1 cellular context compared by ENCODE assay signal in the genomic region with DNA sequence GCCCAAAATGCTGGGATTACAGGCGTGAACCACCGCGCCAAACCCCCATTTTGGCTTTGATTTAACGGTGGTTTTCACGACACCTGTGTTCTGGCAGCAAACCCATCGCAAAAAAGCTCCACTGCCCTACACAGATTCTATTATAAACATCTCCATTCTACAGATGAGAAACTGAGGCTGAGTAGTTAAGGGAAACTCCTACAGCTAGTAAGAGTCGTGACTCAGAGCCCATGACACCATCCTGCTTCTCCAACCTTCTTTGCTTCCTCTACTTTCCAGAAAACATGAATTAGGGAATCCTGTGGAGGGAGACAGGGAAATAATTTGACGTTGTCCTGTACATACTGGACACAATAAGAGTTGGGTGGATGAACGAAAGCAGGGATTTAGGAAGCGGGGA.
TF ChIP-seq lines count a peak whose summit lies in the region.

No MANE protein-coding gene starts in this region.

TF ChIP-seq in HCT116, 20 proteins besides CTCF, POLR2A, EP300 and RAD21 (continued from another document):
- TF ChIP-seq, protein P1, sequence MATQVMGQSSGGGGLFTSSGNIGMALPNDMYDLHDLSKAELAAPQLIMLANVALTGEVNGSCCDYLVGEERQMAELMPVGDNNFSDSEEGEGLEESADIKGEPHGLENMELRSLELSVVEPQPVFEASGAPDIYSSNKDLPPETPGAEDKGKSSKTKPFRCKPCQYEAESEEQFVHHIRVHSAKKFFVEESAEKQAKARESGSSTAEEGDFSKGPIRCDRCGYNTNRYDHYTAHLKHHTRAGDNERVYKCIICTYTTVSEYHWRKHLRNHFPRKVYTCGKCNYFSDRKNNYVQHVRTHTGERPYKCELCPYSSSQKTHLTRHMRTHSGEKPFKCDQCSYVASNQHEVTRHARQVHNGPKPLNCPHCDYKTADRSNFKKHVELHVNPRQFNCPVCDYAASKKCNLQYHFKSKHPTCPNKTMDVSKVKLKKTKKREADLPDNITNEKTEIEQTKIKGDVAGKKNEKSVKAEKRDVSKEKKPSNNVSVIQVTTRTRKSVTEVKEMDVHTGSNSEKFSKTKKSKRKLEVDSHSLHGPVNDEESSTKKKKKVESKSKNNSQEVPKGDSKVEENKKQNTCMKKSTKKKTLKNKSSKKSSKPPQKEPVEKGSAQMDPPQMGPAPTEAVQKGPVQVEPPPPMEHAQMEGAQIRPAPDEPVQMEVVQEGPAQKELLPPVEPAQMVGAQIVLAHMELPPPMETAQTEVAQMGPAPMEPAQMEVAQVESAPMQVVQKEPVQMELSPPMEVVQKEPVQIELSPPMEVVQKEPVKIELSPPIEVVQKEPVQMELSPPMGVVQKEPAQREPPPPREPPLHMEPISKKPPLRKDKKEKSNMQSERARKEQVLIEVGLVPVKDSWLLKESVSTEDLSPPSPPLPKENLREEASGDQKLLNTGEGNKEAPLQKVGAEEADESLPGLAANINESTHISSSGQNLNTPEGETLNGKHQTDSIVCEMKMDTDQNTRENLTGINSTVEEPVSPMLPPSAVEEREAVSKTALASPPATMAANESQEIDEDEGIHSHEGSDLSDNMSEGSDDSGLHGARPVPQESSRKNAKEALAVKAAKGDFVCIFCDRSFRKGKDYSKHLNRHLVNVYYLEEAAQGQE (IDR thresholded peaks at IDR 0.05; ENCODE audit: low read depth): no peak
- TF ChIP-seq SRF (IDR thresholded peaks at IDR 0.05; ENCODE audit: low read depth) (no peak), ZNF274 (IDR thresholded peaks at IDR 0.05; ENCODE audit: low read depth, low read length) (no peak), JUND (IDR thresholded peaks at IDR 0.05) (no peak), MAX (IDR thresholded peaks at IDR 0.05) (no peak), TCF7L2 (IDR thresholded peaks at IDR 0.05; ENCODE audit: borderline replicate concordance, extremely low read depth, insufficient read depth, insufficient read length) (no peak), ELF1 (IDR thresholded peaks at IDR 0.05; ENCODE audit: borderline replicate concordance, low read depth) (no peak), CEBPB (IDR thresholded peaks at IDR 0.05; ENCODE audit: low read depth) (no peak), SIN3A (IDR thresholded peaks at IDR 0.05; ENCODE audit: low read depth) (no peak), ZFX (IDR thresholded peaks at IDR 0.05) (no peak), EZH2phosphoT487 (IDR thresholded peaks at IDR 0.05; ENCODE audit: borderline replicate concordance) (no peak), YY1 (IDR thresholded peaks at IDR 0.05; ENCODE audit: extremely low read depth, insufficient replicate concordance, low read depth, low read length) (no peak)
